ENCODE assay signal across 36 cellular contexts in the genomic region with DNA sequence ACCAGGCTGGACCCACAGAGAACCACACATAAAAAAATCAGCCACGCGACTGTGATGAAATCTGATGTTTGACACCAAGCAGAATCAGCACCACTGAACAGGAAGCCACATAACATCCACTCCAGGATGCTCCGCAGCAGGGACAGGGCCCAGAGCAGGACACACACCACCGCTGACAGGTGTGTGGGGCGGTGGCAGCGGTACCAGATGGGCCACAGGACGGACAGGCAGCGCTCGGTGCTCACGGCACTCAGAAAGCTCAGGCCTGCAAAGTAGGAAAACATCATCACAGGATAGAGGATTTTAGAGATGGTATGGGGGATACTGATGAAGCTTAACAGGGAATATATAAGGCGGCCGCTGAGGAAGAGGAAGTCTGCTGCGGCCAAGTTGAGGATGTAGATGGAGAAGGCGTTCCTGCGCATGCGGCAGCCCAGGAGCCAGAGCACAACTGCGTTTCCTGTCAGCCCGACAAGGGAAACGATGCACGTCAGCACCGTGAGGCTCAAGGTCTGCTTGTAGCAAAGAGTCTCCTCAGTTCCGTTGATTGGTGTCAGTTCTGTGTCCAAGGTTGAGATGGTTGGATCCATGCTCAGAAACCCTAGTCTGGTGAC. TPM values are rescaled to one million over a fixed set of nuclear protein-coding genes. Genes with fewer than 3 reads are reported as not detected.
"Had no signal": no experiment of that assay in that cellular context is flagged by ENCODE, and none has a peak within 500 bp of the region (broad histone marks: within the 10 kb centered on the region; RNA-seq: fewer than 3 reads in every experiment).

No MANE protein-coding gene starts in this region.

- H3K9me3 ChIP-seq: ascending aorta, pancreas, psoas muscle, right atrium auricular region, stomach, tibial artery had no signal

- H3K27me3 ChIP-seq: ascending aorta, pancreas, right atrium auricular region, tibial artery had no signal

- H3K4me1 ChIP-seq: ascending aorta, pancreas, psoas muscle, right atrium auricular region, stomach, tibial artery had no signal

- H3K4me2 ChIP-seq: smooth muscle cell had no signal

- FAIRE-seq: pancreas had no signal

- H3K4me3 ChIP-seq: ascending aorta, coronary artery, pancreas, psoas muscle, right atrium auricular region, smooth muscle cell, stomach, tibial artery had no signal

- DNase-seq: activated CD4-positive, alpha-beta T cell treated with anti-CD3 and anti-CD28 coated beads for 4 hours; activated CD4-positive, alpha-beta T cell treated with anti-CD3 and anti-CD28 coated beads, Interleukin-2, amount 50 U/mL, for 4 hours; activated CD8-positive, alpha-beta memory T cell treated with anti-CD3 and anti-CD28 coated beads, Interleukin-2, amount 50 U/mL, for 4 hours; activated gamma-delta T cell; activated naive CD4-positive, alpha-beta T cell treated with anti-CD3 and anti-CD28 coated beads, Interleukin-2, amount 10 ng/mL, durations not matched to agents 7 days and 5 days; activated naive CD8-positive, alpha-beta T cell treated with anti-CD3 and anti-CD28 coated beads, Interleukin-2, amount 10 ng/mL, durations not matched to agents 7 days and 5 days; activated T-cell treated with anti-CD3 and anti-CD28 coated beads, Interleukin-2, amount 50 U/mL, for 1 hour; foreskin fibroblast; head of caudate nucleus; hippocampal formation; immature natural killer cell; midbrain; naive thymus-derived CD4-positive, alpha-beta T cell; nucleus accumbens; pancreas; psoas muscle; stimulated activated CD4-positive, alpha-beta T cell treated with anti-CD3 and anti-CD28 coated beads, Interleukin-1b, Interleukin-23, amount 100 ng/mL, for 48 hours; stimulated activated CD4-positive, alpha-beta T cell treated with anti-CD3 and anti-CD28 coated beads, Interleukin-4, amount 100 ng/mL, for 4 hours; stimulated activated CD8-positive, alpha-beta memory T cell treated with anti-CD3 and anti-CD28 coated beads, Interleukin-4, amount 100 ng/mL, for 48 hours; stimulated activated naive B cell treated with anti-CD40 and anti-IgM and Interleukin-4, amounts not matched to agents 10 μg/mL and 1 μg/mL and 100 μg/mL, for 72 hours; stomach; T-helper 17 cell; T1000; tibial artery had no signal

- ATAC-seq: esophagus mucosa; naive thymus-derived CD4-positive, alpha-beta T cell; pancreas; psoas muscle; stimulated activated naive B cell treated with anti-CD40 and anti-IgM and Interleukin-4, amounts not matched to agents 10 μg/mL and 1 μg/mL and 100 μg/mL, for 72 hours; T-helper 17 cell had no signal

- H3K27ac ChIP-seq: ascending aorta, coronary artery, pancreas, psoas muscle, right atrium auricular region, stomach, tibial artery had no signal

- H3K36me3 ChIP-seq: ascending aorta, pancreas, right atrium auricular region, stomach, tibial artery had no signal

RNA-seq across cellular contexts. Expression of gene MRGPRX1, which starts 4.9 kb away (rescaled TPM):
- total RNA-seq: activated CD8-positive, alpha-beta memory T cell treated with anti-CD3 and anti-CD28 coated beads for 36 hours; activated naive CD8-positive, alpha-beta T cell treated with anti-CD3 and anti-CD28 coated beads, Interleukin-2, amount 10 ng/mL, durations not matched to agents 7 days and 5 days; ascending aorta; cardiac septum; cerebellum; esophagus mucosa; kidney epithelial cell; lower leg skin; naive thymus-derived CD4-positive, alpha-beta T cell; pancreas; psoas muscle; right atrium auricular region; smooth muscle cell; stomach; T-helper 17 cell; urinary bladder had no signal
- polyA plus RNA-seq: immature natural killer cell; naive thymus-derived CD4-positive, alpha-beta T cell; neural cell; psoas muscle; smooth muscle cell; stomach; urinary bladder had no signal
